In the genomic region with DNA sequence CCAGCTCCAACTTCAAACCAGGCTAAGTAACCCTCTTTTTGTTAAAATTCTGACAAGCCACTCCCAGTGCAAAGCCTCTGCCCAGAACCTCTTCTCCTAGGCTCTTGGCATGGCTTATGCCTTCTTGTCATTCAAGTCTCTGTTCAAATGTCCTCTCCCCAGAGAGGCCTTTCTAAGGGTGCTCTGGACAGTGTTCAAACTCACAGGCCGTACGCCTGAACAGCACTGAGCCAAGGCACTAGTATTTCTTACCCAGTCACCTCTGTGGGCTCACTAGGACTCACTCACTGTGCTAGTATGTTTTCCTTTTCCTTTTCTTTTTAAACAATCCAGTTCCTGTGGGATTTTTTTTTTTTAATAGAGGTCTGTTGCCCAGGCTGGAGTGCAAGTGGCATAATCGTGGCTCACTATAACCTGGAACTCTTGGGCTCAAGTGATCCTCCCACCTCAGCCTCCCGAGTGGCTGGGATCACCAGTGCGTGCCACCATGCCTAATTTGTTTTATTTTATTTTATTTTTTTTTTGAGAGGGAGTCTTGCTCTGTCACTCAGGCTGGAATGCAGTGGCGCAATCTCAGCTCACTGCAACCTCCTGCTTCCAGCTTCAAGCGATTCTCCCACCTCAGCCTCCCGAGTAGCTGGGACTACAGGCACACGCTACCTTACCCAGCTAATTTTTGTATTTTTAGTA, we compare ENCODE assay signal across 1 cellular context.
TF ChIP-seq lines count a peak whose summit lies in the region.

No MANE protein-coding gene starts in this region.

TF ChIP-seq in HCT116, 20 proteins besides CTCF, POLR2A, EP300 and RAD21:
- TF ChIP-seq, protein P1, sequence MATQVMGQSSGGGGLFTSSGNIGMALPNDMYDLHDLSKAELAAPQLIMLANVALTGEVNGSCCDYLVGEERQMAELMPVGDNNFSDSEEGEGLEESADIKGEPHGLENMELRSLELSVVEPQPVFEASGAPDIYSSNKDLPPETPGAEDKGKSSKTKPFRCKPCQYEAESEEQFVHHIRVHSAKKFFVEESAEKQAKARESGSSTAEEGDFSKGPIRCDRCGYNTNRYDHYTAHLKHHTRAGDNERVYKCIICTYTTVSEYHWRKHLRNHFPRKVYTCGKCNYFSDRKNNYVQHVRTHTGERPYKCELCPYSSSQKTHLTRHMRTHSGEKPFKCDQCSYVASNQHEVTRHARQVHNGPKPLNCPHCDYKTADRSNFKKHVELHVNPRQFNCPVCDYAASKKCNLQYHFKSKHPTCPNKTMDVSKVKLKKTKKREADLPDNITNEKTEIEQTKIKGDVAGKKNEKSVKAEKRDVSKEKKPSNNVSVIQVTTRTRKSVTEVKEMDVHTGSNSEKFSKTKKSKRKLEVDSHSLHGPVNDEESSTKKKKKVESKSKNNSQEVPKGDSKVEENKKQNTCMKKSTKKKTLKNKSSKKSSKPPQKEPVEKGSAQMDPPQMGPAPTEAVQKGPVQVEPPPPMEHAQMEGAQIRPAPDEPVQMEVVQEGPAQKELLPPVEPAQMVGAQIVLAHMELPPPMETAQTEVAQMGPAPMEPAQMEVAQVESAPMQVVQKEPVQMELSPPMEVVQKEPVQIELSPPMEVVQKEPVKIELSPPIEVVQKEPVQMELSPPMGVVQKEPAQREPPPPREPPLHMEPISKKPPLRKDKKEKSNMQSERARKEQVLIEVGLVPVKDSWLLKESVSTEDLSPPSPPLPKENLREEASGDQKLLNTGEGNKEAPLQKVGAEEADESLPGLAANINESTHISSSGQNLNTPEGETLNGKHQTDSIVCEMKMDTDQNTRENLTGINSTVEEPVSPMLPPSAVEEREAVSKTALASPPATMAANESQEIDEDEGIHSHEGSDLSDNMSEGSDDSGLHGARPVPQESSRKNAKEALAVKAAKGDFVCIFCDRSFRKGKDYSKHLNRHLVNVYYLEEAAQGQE (IDR thresholded peaks at IDR 0.05; ENCODE audit: low read depth) = no peak
- no peak for TF ChIP-seq CEBPB (IDR thresholded peaks at IDR 0.05; ENCODE audit: low read depth)
- TF ChIP-seq JUND (IDR thresholded peaks at IDR 0.05) = no peak
- no peak for TF ChIP-seq ZBTB33 (IDR thresholded peaks at IDR 0.05; ENCODE audit: extremely low read depth, insufficient replicate concordance, low read length)
- no peak for TF ChIP-seq SRF (IDR thresholded peaks at IDR 0.05; ENCODE audit: low read depth)
- TF ChIP-seq ZNF274 (IDR thresholded peaks at IDR 0.05; ENCODE audit: low read depth, low read length) = no peak
